1 cellular context compared by ENCODE assay signal in genomic region chr2:198456418-198456817, GRCh38.
TF ChIP-seq lines count a peak whose summit lies in the region.

No MANE protein-coding gene starts in this region.

TF ChIP-seq in IMR-90, 13 proteins besides CTCF, POLR2A, EP300 and RAD21 (continued from another document):
- no peak for TF ChIP-seq MAFK (IDR thresholded peaks at IDR 0.05; ENCODE audit: low read depth, low read length)
